Comparison of ENCODE assay signal across 20 cellular contexts in genomic region chr5:135209495-135209837, GRCh38.
DNase-seq lines count a peak whose midpoint lies in the region; ATAC-seq and TF ChIP-seq lines count a peak whose summit lies in the region.
"Had no signal": no experiment of that assay in that cellular context is flagged by ENCODE, and none has a peak within 500 bp of the region (broad histone marks: within the 10 kb centered on the region; RNA-seq: fewer than 3 reads in every experiment).

No MANE protein-coding gene starts in this region.

- TF ChIP-seq RAD21 in IMR-90 (IDR thresholded peaks at IDR 0.05; ENCODE audit: low read length): no peak

- H4K8ac ChIP-seq in IMR-90 (ENCODE audit: low read depth in 2 of 2, low read length in 2 of 2): peak overlapping the region; percentile 93 to 97

- TF ChIP-seq CTCF in IMR-90 (conservative IDR thresholded peaks at IDR 0.05; ENCODE audit: low read depth, low read length) (no peak), coronary artery (IDR thresholded peaks at IDR 0.05) (no peak), mesothelial cell of epicardium (IDR thresholded peaks at IDR 0.05; ENCODE audit: unreplicated experiment) (no peak), tibial artery (IDR thresholded peaks at IDR 0.05) (no peak), GM13976 (IDR thresholded peaks at IDR 0.05; ENCODE audit: borderline replicate concordance, control extremely low read depth, extremely low read depth, insufficient read depth, missing control alignments) (no peak)

- H2AK5ac ChIP-seq in IMR-90 (ENCODE audit: low read depth, low read length): peak overlapping the region; percentile 100

- H3K27ac ChIP-seq in IMR-90 (ENCODE audit: insufficient read depth, low read length) (peak overlapping the region; percentile 98), coronary artery (peak overlapping the region; percentile 72 to 75), tibial artery (peak overlapping the region; percentile 58 to 69)
- H3K27ac ChIP-seq: neutrophil, right lobe of liver had no signal

- H3K27me3 Mint-ChIP-seq in mesothelial cell of epicardium (ENCODE audit: low read depth): no peaks in the 10 kb centered on the region
- H3K27me3 Mint-ChIP-seq in stimulated activated memory B cell treated with anti-CD40 and anti-IgM and Interleukin-4, amounts not matched to agents 10 μg/mL and 1 μg/mL and 100 μg/mL, for 72 hours: peaks cover 39% of the 10 kb centered on the region

- no peaks in the 10 kb centered on the region for H3K36me3 Mint-ChIP-seq in mesothelial cell of epicardium
- no peaks in the 10 kb centered on the region for H3K36me3 Mint-ChIP-seq in stimulated activated memory B cell treated with anti-CD40 and anti-IgM and Interleukin-4, amounts not matched to agents 10 μg/mL and 1 μg/mL and 100 μg/mL, for 72 hours

- H3K14ac ChIP-seq in IMR-90 (replicated peaks; ENCODE audit: low read depth, low read length): peak overlapping the region; percentile 96

- ATAC-seq in IMR-90 (ENCODE audit: low read depth): no peak
- no peak for ATAC-seq in stimulated activated memory B cell treated with anti-CD40 and anti-IgM and Interleukin-4, amounts not matched to agents 10 μg/mL and 1 μg/mL and 100 μg/mL, for 72 hours
- no peak for ATAC-seq in GM19023 (IDR thresholded peaks at IDR 0.05; ENCODE audit: unreplicated experiment)
- ATAC-seq: activated CD4-positive, CD25-positive, alpha-beta regulatory T cell treated with anti-CD3 and anti-CD28 coated beads, Interleukin-2, amount 50 U/mL, for 24 hours; right lobe of liver; stimulated activated naive CD8-positive, alpha-beta T cell treated with anti-CD3 and anti-CD28 coated beads, Interleukin-15, amount 100 ng/mL, for 72 hours had no signal

- peak overlapping the region; percentile 56 for H2AFZ ChIP-seq in IMR-90 (replicated peaks; ENCODE audit: low read length, poor library complexity)

- peak overlapping the region; percentile 98 for H2BK5ac ChIP-seq in IMR-90 (ENCODE audit: low read depth, low read length, poor library complexity, severe bottlenecking)

- peak overlapping the region; percentile 44 for H3K27ac Mint-ChIP-seq in mesothelial cell of epicardium
- no peak overlapping the region for H3K27ac Mint-ChIP-seq in stimulated activated memory B cell treated with anti-CD40 and anti-IgM and Interleukin-4, amounts not matched to agents 10 μg/mL and 1 μg/mL and 100 μg/mL, for 72 hours
- H3K27ac Mint-ChIP-seq: stimulated activated naive CD8-positive, alpha-beta T cell treated with anti-CD3 and anti-CD28 coated beads, Interleukin-15, amount 100 ng/mL, for 72 hours; T-helper 2 cell treated with Interferon-gamma antibody and Interleukin-4, amounts not matched to agents 5 μg/mL and 100 μg/mL, for 36 hours had no signal

- peaks cover 3 to 33% of the 10 kb centered on the region in 2 experiments; a peak in 3 of 4 replicates for H3K79me1 ChIP-seq in IMR-90 (ENCODE audit: low read depth in 1 of 2, low read length in 2 of 2)

- in situ Hi-C loops in IMR-90 (cut with MboI; ENCODE audit: low sequenced_read_pairs) (no loop called here), GM13976 (cut with MboI; ENCODE audit: low sequenced_read_pairs, unreplicated experiment) (no loop called here)

- H2BK120ac ChIP-seq in IMR-90 (ENCODE audit: low read depth, low read length): peak overlapping the region; percentile 98

- BruUV-seq in IMR-90 (replicated peaks; lab: Mats Ljungman, UMichigan): no TSS peak

- H4K5ac ChIP-seq in IMR-90 (ENCODE audit: low read depth, low read length): peak overlapping the region; percentile 96

- H3K4me3 Mint-ChIP-seq in mesothelial cell of epicardium: no peak overlapping the region
- no peak overlapping the region for H3K4me3 Mint-ChIP-seq in stimulated activated memory B cell treated with anti-CD40 and anti-IgM and Interleukin-4, amounts not matched to agents 10 μg/mL and 1 μg/mL and 100 μg/mL, for 72 hours
- H3K4me3 Mint-ChIP-seq: central memory CD8-positive, alpha-beta T cell; stimulated activated naive CD8-positive, alpha-beta T cell treated with anti-CD3 and anti-CD28 coated beads, Interleukin-15, amount 100 ng/mL, for 72 hours; T-helper 2 cell treated with Interferon-gamma antibody and Interleukin-4, amounts not matched to agents 5 μg/mL and 100 μg/mL, for 36 hours had no signal

- H3K4me3 ChIP-seq in IMR-90 (ENCODE audit: insufficient read depth, low read depth, low read length): no peak overlapping the region
- H3K4me3 ChIP-seq in coronary artery: no peak overlapping the region
- no peak overlapping the region for H3K4me3 ChIP-seq in tibial artery
- H3K4me3 ChIP-seq: right lobe of liver had no signal

- peak overlapping the region; percentile 99 for H4K91ac ChIP-seq in IMR-90 (ENCODE audit: insufficient read depth, low read depth, low read length)

- no peaks in the 10 kb centered on the region for H4K20me1 ChIP-seq in IMR-90 (ENCODE audit: insufficient read depth, low read length)

- peak overlapping the region; percentile 98 for H3K18ac ChIP-seq in IMR-90 (ENCODE audit: low read depth, low read length)

- peak overlapping the region; percentile 98 for H2BK15ac ChIP-seq in IMR-90 (ENCODE audit: low read depth, low read length)

- peak overlapping the region; percentile 98 for H3K4ac ChIP-seq in IMR-90 (ENCODE audit: low read depth, low read length)

- H3K4me1 Mint-ChIP-seq in mesothelial cell of epicardium: peaks cover 33% of the 10 kb centered on the region
- H3K4me1 Mint-ChIP-seq in stimulated activated memory B cell treated with anti-CD40 and anti-IgM and Interleukin-4, amounts not matched to agents 10 μg/mL and 1 μg/mL and 100 μg/mL, for 72 hours: no peaks in the 10 kb centered on the region
- H3K4me1 Mint-ChIP-seq: central memory CD8-positive, alpha-beta T cell; stimulated activated naive CD8-positive, alpha-beta T cell treated with anti-CD3 and anti-CD28 coated beads, Interleukin-15, amount 100 ng/mL, for 72 hours had no signal

- H3K4me1 ChIP-seq in IMR-90 (ENCODE audit: control insufficient read depth, insufficient read depth, low read length) (peaks cover 40% of the 10 kb centered on the region), tibial artery (peaks cover 0 to 55% (median 35%) of the 10 kb centered on the region in 4 donors)
- H3K4me1 ChIP-seq: right lobe of liver had no signal

- H3K9ac ChIP-seq in IMR-90 (ENCODE audit: low read depth, low read length): peak overlapping the region; percentile 4; the same call in 1 of the 2 replicates

- no peaks in the 10 kb centered on the region for H3K9me3 Mint-ChIP-seq in mesothelial cell of epicardium
- H3K9me3 Mint-ChIP-seq in stimulated activated memory B cell treated with anti-CD40 and anti-IgM and Interleukin-4, amounts not matched to agents 10 μg/mL and 1 μg/mL and 100 μg/mL, for 72 hours: no peaks in the 10 kb centered on the region
- H3K9me3 Mint-ChIP-seq: central memory CD8-positive, alpha-beta T cell; stimulated activated naive CD8-positive, alpha-beta T cell treated with anti-CD3 and anti-CD28 coated beads, Interleukin-15, amount 100 ng/mL, for 72 hours; T-helper 2 cell treated with Interferon-gamma antibody and Interleukin-4, amounts not matched to agents 5 μg/mL and 100 μg/mL, for 36 hours had no signal

- H3K23ac ChIP-seq in IMR-90 (ENCODE audit: low read depth, low read length): peak overlapping the region; percentile 97

- peak overlapping the region; percentile 79 for H3K56ac ChIP-seq in IMR-90 (ENCODE audit: extremely low read depth, insufficient read depth, low read length)

- POLR2A ChIA-PET in IMR-90 (lab: Charles Lee; ENCODE audit: unreplicated experiment): interaction anchor here (1.1 to 1.2 kb wide), 2 partner anchors 61 to 69 kb away, joined by 4 read pairs; no protein-coding TSS in a partner anchor

- CTCF ChIA-PET in IMR-90 (lab: Yijun Ruan, JAX): interaction anchor here (1.1 to 2.4 kb wide), 8 partner anchors 16 to 122 kb away, joined by 3 to 9 read pairs (median 4); no protein-coding TSS in a partner anchor

- no peak for TF ChIP-seq POLR2A in IMR-90 (IDR thresholded peaks at IDR 0.05; ENCODE audit: low read depth, low read length)

- no peaks in the 10 kb centered on the region for H3K27me3 ChIP-seq in IMR-90 (ENCODE audit: control insufficient read depth, insufficient read depth, low read length)
- no peaks in the 10 kb centered on the region for H3K27me3 ChIP-seq in tibial artery
- H3K27me3 ChIP-seq: right lobe of liver had no signal

- intact Hi-C loops in IMR-90 (cut with micrococcal nuclease) (loop anchor here (2.0 to 10.0 kb wide), 4 partner anchors 55 to 225 kb away; partner anchors contain the start of gene PITX1), tibial artery (cut with DNase I; ENCODE audit: low total_unique reads) (no loop called here)

- peak overlapping the region; percentile 22 for H3K4me2 ChIP-seq in IMR-90 (ENCODE audit: low read depth, low read length)

- no CpG with 5 or more reads among the region's 3 CpGs for WGBS in IMR-90 (ENCODE audit: extremely low coverage in 2 of 2, insufficient read length in 1 of 2), 2 experiments

- H3K9me3 ChIP-seq in IMR-90 (ENCODE audit: control insufficient read depth, insufficient read depth, low read length): no peaks in the 10 kb centered on the region
- H3K9me3 ChIP-seq in tibial artery: no peaks in the 10 kb centered on the region
- H3K9me3 ChIP-seq: neutrophil, right lobe of liver had no signal

- peaks cover 40% of the 10 kb centered on the region for H3K9me1 ChIP-seq in IMR-90 (ENCODE audit: insufficient read depth, low read length)

- peak overlapping the region; percentile 95 for H2BK20ac ChIP-seq in IMR-90 (ENCODE audit: low read depth, low read length)

- DNase-seq in IMR-90: no peak
- DNase-seq in coronary artery (ENCODE audit: low spot score): no peak
- DNase-seq in mesothelial cell of epicardium (ENCODE audit: low spot score in 2 of 2, unreplicated experiment in 2 of 2): peak in 1 of 2 experiments; percentile 36
- DNase-seq in tibial artery: peak in 1 of 2 donors; percentile 63
- no peak for DNase-seq in GM13976 (ENCODE audit: low spot score)
- DNase-seq in DMS79 (lab: John Stamatoyannopoulos, UW): no peak
- DNase-seq: COR-L47; hypothalamus; KG1; NCI-H1048; NCI-H526 treated with DMSO at 0.1 percent for 48 hours; right lobe of liver; stimulated activated CD4-positive, alpha-beta T cell treated with anti-CD3 and anti-CD28 coated beads, Interleukin-1b, Interleukin-23, amount 100 ng/mL, for 48 hours; stimulated activated naive CD8-positive, alpha-beta T cell treated with anti-CD3 and anti-CD28 coated beads, Interleukin-15, amount 100 ng/mL, for 72 hours had no signal

- H3K36me3 ChIP-seq in IMR-90 (ENCODE audit: control insufficient read depth, insufficient read depth, low read length): no peaks in the 10 kb centered on the region
- H3K36me3 ChIP-seq in tibial artery: no peaks in the 10 kb centered on the region
- H3K36me3 ChIP-seq: neutrophil, right lobe of liver had no signal

- dilution Hi-C loops in IMR-90 (cut with HindIII; ENCODE audit: low sequenced_read_pairs, unreplicated experiment): no loop called here

- peak overlapping the region; percentile 59 for H2AK9ac ChIP-seq in IMR-90 (replicated peaks; ENCODE audit: low read depth, low read length, poor library complexity)

TF ChIP-seq in IMR-90, 13 proteins besides CTCF, POLR2A, EP300 and RAD21 (continues in another document):
- no peak for TF ChIP-seq CHD1 (IDR thresholded peaks at IDR 0.05; ENCODE audit: low read depth, low read length)
